In the genomic region with DNA sequence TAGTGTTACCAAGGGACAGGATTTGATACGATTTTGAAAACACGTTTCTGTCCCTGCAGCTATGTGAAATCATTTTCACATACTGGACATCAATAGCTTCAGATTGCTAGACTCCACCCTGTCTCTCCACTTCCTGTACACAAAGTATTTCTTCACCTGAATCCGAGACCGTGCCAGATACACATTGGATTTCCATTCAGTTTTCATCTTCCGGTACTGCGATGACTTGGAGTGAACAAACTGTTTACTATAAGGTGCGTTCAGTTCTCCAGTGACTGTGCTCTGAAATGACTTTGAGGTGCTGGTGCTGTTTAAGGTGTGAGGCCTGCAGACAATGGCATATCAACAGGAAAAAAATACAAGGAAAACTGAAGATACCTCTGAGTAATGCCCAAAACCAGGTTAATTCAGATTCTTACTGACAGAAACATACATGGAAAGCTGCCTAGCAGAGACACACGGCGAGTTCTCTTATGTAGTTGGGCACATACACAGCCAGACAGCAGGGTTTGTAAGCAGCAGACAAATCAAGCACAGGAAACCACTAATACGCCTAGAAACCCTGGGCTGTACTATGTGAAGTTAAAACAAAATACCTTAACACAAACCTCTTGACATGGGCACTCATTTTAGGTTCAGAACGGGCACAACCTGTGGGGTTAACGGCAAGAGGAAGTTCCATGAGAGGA, we compare ENCODE assay signal across 17 cellular contexts.
DNase-seq lines count a peak whose midpoint lies in the region; FAIRE-seq and TF ChIP-seq lines count a peak whose summit lies in the region.
"Had no signal": no experiment of that assay in that cellular context is flagged by ENCODE, and none has a peak within 500 bp of the region (broad histone marks: within the 10 kb centered on the region; RNA-seq: fewer than 3 reads in every experiment).

No MANE protein-coding gene starts in this region.

- peak overlapping the region; percentile 98 for H3K27ac Mint-ChIP-seq in activated naive CD4-positive, alpha-beta T cell treated with anti-CD3 and anti-CD28 coated beads, Interleukin-2, amount 10 ng/mL, durations not matched to agents 7 days and 5 days
- H3K27ac Mint-ChIP-seq in activated CD4-positive, alpha-beta memory T cell treated with anti-CD3 and anti-CD28 coated beads for 36 hours: peak overlapping the region; percentile 90
- H3K27ac Mint-ChIP-seq in glutamatergic neuron (ENCODE audit: unreplicated experiment): peak overlapping the region; percentile 93
- H3K27ac Mint-ChIP-seq in stimulated activated naive CD8-positive, alpha-beta T cell treated with anti-CD3 and anti-CD28 coated beads, Interleukin-15, Interleukin-2, amounts not matched to agents 100 ng/mL and 50 ng/mL, for 24 hours: peak overlapping the region; percentile 82
- H3K27ac Mint-ChIP-seq: WTC11 had no signal

- H3K4me3 Mint-ChIP-seq in activated naive CD4-positive, alpha-beta T cell treated with anti-CD3 and anti-CD28 coated beads, Interleukin-2, amount 10 ng/mL, durations not matched to agents 7 days and 5 days: peak overlapping the region; percentile 37
- H3K4me3 Mint-ChIP-seq in activated CD4-positive, alpha-beta memory T cell treated with anti-CD3 and anti-CD28 coated beads for 36 hours: peak overlapping the region; percentile 40
- H3K4me3 Mint-ChIP-seq in glutamatergic neuron (ENCODE audit: unreplicated experiment): no peak overlapping the region
- H3K4me3 Mint-ChIP-seq in stimulated activated naive CD8-positive, alpha-beta T cell treated with anti-CD3 and anti-CD28 coated beads, Interleukin-15, Interleukin-2, amounts not matched to agents 100 ng/mL and 50 ng/mL, for 24 hours: peak overlapping the region; percentile 64
- H3K4me3 Mint-ChIP-seq: WTC11 had no signal

- POLR2A ChIA-PET in activated CD4-positive, alpha-beta memory T cell treated with anti-CD3 and anti-CD28 coated beads for 36 hours (lab: Charles Lee): no interaction called here

- peaks cover 42 to 97% (median 78%) of the 10 kb centered on the region in 3 donors for H3K36me3 ChIP-seq in tibial artery

- FAIRE-seq in HTR-8/SVneo (lab: Jason Lieb, UNC): no peak
- FAIRE-seq: GM12891 had no signal

- DNase-seq in activated naive CD4-positive, alpha-beta T cell treated with anti-CD3 and anti-CD28 coated beads, Interleukin-2, amount 10 ng/mL, durations not matched to agents 7 days and 5 days: peak; percentile 43
- DNase-seq in activated naive CD4-positive, alpha-beta T cell (lab: John Stamatoyannopoulos, UW): no peak
- DNase-seq in activated CD4-positive, alpha-beta memory T cell treated with anti-CD3 and anti-CD28 coated beads for 36 hours: peak; percentile 56
- DNase-seq in glutamatergic neuron (no peak), HTR-8/SVneo (ENCODE audit: insufficient read length, low spot score) (no peak), tibial artery (no peak), DMS53 treated with DMSO at 0.1 percent for 48 hours (lab: John Stamatoyannopoulos, UW; ENCODE audit: unreplicated experiment) (no peak)
- DNase-seq: gastrocnemius medialis, KBM-7, NCI-H1092, NCI-H2107, NCI-H748 treated with DMSO at 0.1 percent for 48 hours had no signal

- intact Hi-C loops in activated CD4-positive, alpha-beta memory T cell treated with anti-CD3 and anti-CD28 coated beads for 36 hours (cut with micrococcal nuclease): loop anchor here (5.0 to 10.0 kb wide), 6 partner anchors 117 to 362 kb away; partner anchors contain the start of genes GALNT11 and PRKAG2
- intact Hi-C loops in tibial artery (cut with DNase I; ENCODE audit: low total_unique reads): no loop called here

- H3K9me3 Mint-ChIP-seq in activated naive CD4-positive, alpha-beta T cell treated with anti-CD3 and anti-CD28 coated beads, Interleukin-2, amount 10 ng/mL, durations not matched to agents 7 days and 5 days: no peaks in the 10 kb centered on the region
- H3K9me3 Mint-ChIP-seq in activated CD4-positive, alpha-beta memory T cell treated with anti-CD3 and anti-CD28 coated beads for 36 hours: no peaks in the 10 kb centered on the region
- H3K9me3 Mint-ChIP-seq in glutamatergic neuron (ENCODE audit: unreplicated experiment): peaks cover 4% of the 10 kb centered on the region
- H3K9me3 Mint-ChIP-seq in stimulated activated naive CD8-positive, alpha-beta T cell treated with anti-CD3 and anti-CD28 coated beads, Interleukin-15, Interleukin-2, amounts not matched to agents 100 ng/mL and 50 ng/mL, for 24 hours: no peaks in the 10 kb centered on the region
- H3K9me3 Mint-ChIP-seq: WTC11 had no signal

- no peak overlapping the region for H3K27ac ChIP-seq in tibial artery
- H3K27ac ChIP-seq: coronary artery, prostate gland had no signal

- peaks cover 69% of the 10 kb centered on the region for H3K36me3 Mint-ChIP-seq in activated naive CD4-positive, alpha-beta T cell treated with anti-CD3 and anti-CD28 coated beads, Interleukin-2, amount 10 ng/mL, durations not matched to agents 7 days and 5 days
- peaks cover 34% of the 10 kb centered on the region for H3K36me3 Mint-ChIP-seq in activated CD4-positive, alpha-beta memory T cell treated with anti-CD3 and anti-CD28 coated beads for 36 hours
- no peaks in the 10 kb centered on the region for H3K36me3 Mint-ChIP-seq in glutamatergic neuron (ENCODE audit: unreplicated experiment)
- H3K36me3 Mint-ChIP-seq in stimulated activated naive CD8-positive, alpha-beta T cell treated with anti-CD3 and anti-CD28 coated beads, Interleukin-15, Interleukin-2, amounts not matched to agents 100 ng/mL and 50 ng/mL, for 24 hours (ENCODE audit: low read depth): peaks cover 82% of the 10 kb centered on the region

- peaks cover 0 to 12% (median 6%) of the 10 kb centered on the region in 4 donors for H3K4me1 ChIP-seq in tibial artery
- H3K4me1 ChIP-seq: gastrocnemius medialis, prostate gland had no signal

- no peaks in the 10 kb centered on the region for H3K27me3 Mint-ChIP-seq in activated naive CD4-positive, alpha-beta T cell treated with anti-CD3 and anti-CD28 coated beads, Interleukin-2, amount 10 ng/mL, durations not matched to agents 7 days and 5 days
- no peaks in the 10 kb centered on the region for H3K27me3 Mint-ChIP-seq in activated CD4-positive, alpha-beta memory T cell treated with anti-CD3 and anti-CD28 coated beads for 36 hours
- peaks cover 6% of the 10 kb centered on the region for H3K27me3 Mint-ChIP-seq in glutamatergic neuron (ENCODE audit: unreplicated experiment)
- H3K27me3 Mint-ChIP-seq in stimulated activated naive CD8-positive, alpha-beta T cell treated with anti-CD3 and anti-CD28 coated beads, Interleukin-15, Interleukin-2, amounts not matched to agents 100 ng/mL and 50 ng/mL, for 24 hours: no peaks in the 10 kb centered on the region

- H3K9me3 ChIP-seq in tibial artery: no peaks in the 10 kb centered on the region
- H3K9me3 ChIP-seq: gastrocnemius medialis, prostate gland had no signal

- H3K4me3 ChIP-seq in tibial artery: no peak overlapping the region
- H3K4me3 ChIP-seq: coronary artery, gastrocnemius medialis, prostate gland had no signal

- TF ChIP-seq CTCF in glutamatergic neuron (IDR thresholded peaks at IDR 0.05; ENCODE audit: partially characterized antibody, unreplicated experiment): no peak
- TF ChIP-seq CTCF in tibial artery (IDR thresholded peaks at IDR 0.05): no peak

- no peaks in the 10 kb centered on the region for H3K27me3 ChIP-seq in tibial artery
- H3K27me3 ChIP-seq: gastrocnemius medialis had no signal

- H3K4me1 Mint-ChIP-seq in activated naive CD4-positive, alpha-beta T cell treated with anti-CD3 and anti-CD28 coated beads, Interleukin-2, amount 10 ng/mL, durations not matched to agents 7 days and 5 days: peaks cover 43% of the 10 kb centered on the region
- peaks cover 43% of the 10 kb centered on the region for H3K4me1 Mint-ChIP-seq in activated CD4-positive, alpha-beta memory T cell treated with anti-CD3 and anti-CD28 coated beads for 36 hours (ENCODE audit: low read depth)
- peaks cover 15% of the 10 kb centered on the region for H3K4me1 Mint-ChIP-seq in glutamatergic neuron (ENCODE audit: low read depth, unreplicated experiment)
- H3K4me1 Mint-ChIP-seq in stimulated activated naive CD8-positive, alpha-beta T cell treated with anti-CD3 and anti-CD28 coated beads, Interleukin-15, Interleukin-2, amounts not matched to agents 100 ng/mL and 50 ng/mL, for 24 hours (ENCODE audit: low read depth): peaks cover 39% of the 10 kb centered on the region
- H3K4me1 Mint-ChIP-seq: WTC11 had no signal

- CTCF ChIA-PET in activated naive CD4-positive, alpha-beta T cell treated with anti-CD3 and anti-CD28 coated beads, Interleukin-2, amount 10 ng/mL, durations not matched to agents 7 days and 5 days (lab: Charles Lee): interaction anchor here (1.2 to 2.1 kb wide), 2 partner anchors 15 to 40 kb away, joined by 3 to 8 read pairs; no protein-coding TSS in a partner anchor
- CTCF ChIA-PET in activated CD4-positive, alpha-beta memory T cell treated with anti-CD3 and anti-CD28 coated beads for 36 hours (lab: Charles Lee): interaction anchor here (0.5 to 1.2 kb wide), 5 partner anchors 11 to 362 kb away, joined by 3 to 4 read pairs (median 3); no protein-coding TSS in a partner anchor

Comparison
In these comparisons a context has a peak if more than half of its experiments do, and no peak if none do; other contexts are left out.
1. DNase-seq: peak in activated naive CD4-positive, alpha-beta T cell treated with anti-CD3 and anti-CD28 coated beads, Interleukin-2, amount 10 ng/mL, durations not matched to agents 7 days and 5 days (single experiment) and activated CD4-positive, alpha-beta memory T cell treated with anti-CD3 and anti-CD28 coated beads for 36 hours (single experiment); none in activated naive CD4-positive, alpha-beta T cell (0 of 4), glutamatergic neuron (single experiment), HTR-8/SVneo (single experiment), tibial artery (0 of 2) and DMS53 treated with DMSO at 0.1 percent for 48 hours (single experiment).
2. Peak in every context shown above with its lines, with median percentiles within 50 percentile points of each other: H3K27ac Mint-ChIP-seq.